34 cellular contexts compared by ENCODE assay signal in the genomic region with DNA sequence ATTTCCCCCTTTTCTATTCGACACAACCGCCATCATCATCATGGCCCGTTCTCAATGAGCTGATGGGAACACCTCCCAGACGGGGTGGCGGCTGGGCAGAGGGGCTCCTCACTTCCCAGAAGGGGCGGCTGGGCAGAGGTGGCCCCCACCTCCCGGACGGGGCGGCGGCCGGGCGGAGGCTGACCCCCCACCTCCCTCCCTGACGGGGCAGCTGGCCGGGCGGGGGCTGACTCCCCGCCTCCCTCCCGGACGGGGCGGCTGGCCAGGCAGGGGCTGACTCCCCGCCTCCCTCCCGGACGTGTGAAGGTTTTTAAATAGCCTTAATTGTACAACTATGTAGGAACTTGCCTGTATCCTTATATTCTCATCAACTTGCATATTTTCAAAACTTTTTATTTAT.
"Had no signal": no experiment of that assay in that cellular context is flagged by ENCODE, and none has a peak within 500 bp of the region (broad histone marks: within the 10 kb centered on the region; RNA-seq: fewer than 3 reads in every experiment).

No MANE protein-coding gene starts in this region.

- DNase-seq: Karpas-422, Kasumi-1, MG63, MM.1S, MV-4-11, NCI-H1048, NCI-H1092, NCI-H1092 treated with DMSO at 0.1 percent for 48 hours, NCI-H1105, NCI-H1105 treated with DMSO at 0.1 percent for 48 hours, NCI-H1417, NCI-H1417 treated with DMSO at 0.1 percent for 48 hours, NCI-H1436, NCI-H1436 treated with DMSO at 0.1 percent for 48 hours, NCI-H146, NCI-H1694, NCI-H1694 treated with DMSO at 0.1 percent for 48 hours, NCI-H187, NCI-H187 treated with DMSO at 0.1 percent for 48 hours, NCI-H1930, NCI-H2029, NCI-H2029 treated with DMSO at 0.1 percent for 48 hours, NCI-H2081, NCI-H2081 treated with DMSO at 0.1 percent for 48 hours, NCI-H2107, NCI-H2171, NCI-H2171 treated with DMSO at 0.1 percent for 48 hours, NCI-H2227 treated with DMSO at 0.1 percent for 48 hours, NCI-H226, NCI-H345, NCI-H446, NCI-H446 treated with DMSO at 0.1 percent for 48 hours, NCI-H510A, NCI-H510A treated with DMSO at 0.1 percent for 48 hours had no signal
